23 cellular contexts compared by ENCODE assay signal in the genomic region with DNA sequence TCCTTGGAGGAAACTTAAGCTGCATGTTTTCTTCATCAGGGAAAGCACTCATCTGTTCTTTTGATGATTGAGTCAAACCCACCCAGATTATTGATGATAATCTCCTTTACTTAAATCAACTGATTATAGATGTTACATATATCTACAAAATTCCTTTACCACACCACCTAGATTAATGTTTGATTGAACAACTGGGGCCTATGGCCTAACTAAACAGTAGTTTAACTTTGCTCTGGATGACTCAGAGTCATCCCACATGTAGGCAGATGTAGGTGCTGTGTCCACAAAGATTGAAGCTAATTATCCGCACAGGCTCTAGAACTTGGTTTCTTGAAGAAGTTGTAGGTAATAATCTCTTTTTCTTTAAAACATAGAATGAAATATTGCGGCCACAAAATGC. TPM values are rescaled to one million over a fixed set of nuclear protein-coding genes. Genes with fewer than 3 reads are reported as not detected.
DNase-seq lines count a peak whose midpoint lies in the region; ATAC-seq, FAIRE-seq and TF ChIP-seq lines count a peak whose summit lies in the region.
"Had no signal": no experiment of that assay in that cellular context is flagged by ENCODE, and none has a peak within 500 bp of the region (broad histone marks: within the 10 kb centered on the region; RNA-seq: fewer than 3 reads in every experiment).

No MANE protein-coding gene starts in this region.

- H3K27me3 ChIP-seq in IMR-90 (ENCODE audit: control insufficient read depth, insufficient read depth, low read length) (no peaks in the 10 kb centered on the region), HepG2 (ENCODE audit: control insufficient read depth in 1 of 2, insufficient read depth in 2 of 2, low read length in 2 of 2) (no peaks in the 10 kb centered on the region)

- no peak overlapping the region for H2BK20ac ChIP-seq in IMR-90 (ENCODE audit: low read depth, low read length)

- H2BK120ac ChIP-seq in IMR-90 (ENCODE audit: low read depth, low read length): no peak overlapping the region

- no peaks in the 10 kb centered on the region for H3K9me3 Mint-ChIP-seq in activated CD4-positive, alpha-beta T cell treated with anti-CD3 and anti-CD28 coated beads, Interleukin-2, amount 10 ng/mL, durations not matched to agents 7 days and 5 days

- no peak overlapping the region for H3K56ac ChIP-seq in IMR-90 (ENCODE audit: extremely low read depth, insufficient read depth, low read length)

- in situ Hi-C loops in IMR-90 (cut with MboI; ENCODE audit: low sequenced_read_pairs): no loop called here
- in situ Hi-C loops in HepG2 (cut with HindIII; ENCODE audit: extremely low pct_ligation_motif_present, low pct_unique_long_range_greater_than_20kb): no loop called here

- no peak overlapping the region for H2AK9ac ChIP-seq in IMR-90 (replicated peaks; ENCODE audit: low read depth, low read length, poor library complexity)

- CTCF ChIA-PET in A549 (lab: Yijun Ruan, JAX): interaction anchor here (1.0 kb wide), 1 partner anchor 12 kb away, joined by 4 read pairs; no protein-coding TSS in a partner anchor
- CTCF ChIA-PET in IMR-90 (lab: Yijun Ruan, JAX): no interaction called here
- CTCF ChIA-PET in HepG2 (lab: Yijun Ruan, JAX; ENCODE audit: low intra/inter-chr PET ratio, low total read pairs): no interaction called here
- CTCF ChIA-PET in activated CD4-positive, alpha-beta T cell treated with anti-CD3 and anti-CD28 coated beads, Interleukin-2, amount 10 ng/mL, durations not matched to agents 7 days and 5 days (lab: Charles Lee): no interaction called here

- no peak for TF ChIP-seq RAD21 in A549 (conservative IDR thresholded peaks at IDR 0.05 in 1 of 2, IDR thresholded peaks at IDR 0.05 in 1 of 2)
- TF ChIP-seq RAD21 in IMR-90 (IDR thresholded peaks at IDR 0.05; ENCODE audit: low read length): no peak
- TF ChIP-seq RAD21 in HepG2 (CRISPR knock-in tag; IDR thresholded peaks at IDR 0.05): no peak

- BruUV-seq in IMR-90 (replicated peaks; lab: Mats Ljungman, UMichigan) (no TSS peak), HepG2 (replicated peaks; lab: Mats Ljungman, UMichigan) (no TSS peak)

- no peaks in the 10 kb centered on the region for H3K36me3 Mint-ChIP-seq in activated CD4-positive, alpha-beta T cell treated with anti-CD3 and anti-CD28 coated beads, Interleukin-2, amount 10 ng/mL, durations not matched to agents 7 days and 5 days (ENCODE audit: low read depth)

- H3K4ac ChIP-seq in IMR-90 (ENCODE audit: low read depth, low read length): no peak overlapping the region

- intact Hi-C loops in IMR-90 (cut with micrococcal nuclease) (no loop called here), HepG2 (cut with micrococcal nuclease; ENCODE audit: unreplicated experiment) (no loop called here), cardiac septum (cut with DNase I) (no loop called here)

- H3K4me1 ChIP-seq in A549: peaks cover 15% of the 10 kb centered on the region
- no peaks in the 10 kb centered on the region for H3K4me1 ChIP-seq in IMR-90 (ENCODE audit: control insufficient read depth, insufficient read depth, low read length)
- H3K4me1 ChIP-seq in HepG2 (ENCODE audit: insufficient read depth, low read length): peaks cover 21% of the 10 kb centered on the region

- no peak overlapping the region for H2BK5ac ChIP-seq in IMR-90 (ENCODE audit: low read depth, low read length, poor library complexity, severe bottlenecking)

- FAIRE-seq in A549 (lab: Jason Lieb, UNC): no peak
- FAIRE-seq in HepG2 (lab: Jason Lieb, UNC): no peak
- FAIRE-seq: A204.1, GM18507, TTC549 had no signal

- no peak overlapping the region for H3K4me3 Mint-ChIP-seq in activated CD4-positive, alpha-beta T cell treated with anti-CD3 and anti-CD28 coated beads, Interleukin-2, amount 10 ng/mL, durations not matched to agents 7 days and 5 days

- no peak overlapping the region for H4K5ac ChIP-seq in IMR-90 (ENCODE audit: low read depth, low read length)

- H3K9ac ChIP-seq in IMR-90 (ENCODE audit: low read depth, low read length) (no peak overlapping the region), HepG2 (ENCODE audit: insufficient read depth, low read depth, low read length) (no peak overlapping the region)
- H3K9ac ChIP-seq: parathyroid adenoma had no signal

- H3K27me3 Mint-ChIP-seq in activated CD4-positive, alpha-beta T cell treated with anti-CD3 and anti-CD28 coated beads, Interleukin-2, amount 10 ng/mL, durations not matched to agents 7 days and 5 days: no peaks in the 10 kb centered on the region

- no peak overlapping the region for H2AFZ ChIP-seq in IMR-90 (replicated peaks; ENCODE audit: low read length, poor library complexity)
- no peak overlapping the region for H2AFZ ChIP-seq in HepG2 (ENCODE audit: low read length)
- H2AFZ ChIP-seq: parathyroid adenoma had no signal

- no peak overlapping the region for H4K8ac ChIP-seq in IMR-90 (ENCODE audit: low read depth in 2 of 2, low read length in 2 of 2)

- no peak overlapping the region for H2BK15ac ChIP-seq in IMR-90 (ENCODE audit: low read depth, low read length)

- no peak overlapping the region for H3K23ac ChIP-seq in IMR-90 (ENCODE audit: low read depth, low read length)

- TF ChIP-seq POLR2A in A549 (IDR thresholded peaks at IDR 0.05; ENCODE audit: low read length) (no peak), IMR-90 (IDR thresholded peaks at IDR 0.05; ENCODE audit: low read depth, low read length) (no peak), HepG2 (IDR thresholded peaks at IDR 0.05; ENCODE audit: insufficient read depth in 1 of 2, low read depth in 2 of 2, low read length in 2 of 2) (no peak)

- H3K27ac ChIP-seq in A549: peak overlapping the region in 1 of 2 experiments; percentile 59; a peak in 2 of 6 replicates
- no peak overlapping the region for H3K27ac ChIP-seq in IMR-90 (ENCODE audit: insufficient read depth, low read length)
- H3K27ac ChIP-seq in HepG2 (ENCODE audit: extremely low read length, insufficient read depth, low read length): no peak overlapping the region
- H3K27ac ChIP-seq: parathyroid adenoma had no signal

- no peaks in the 10 kb centered on the region for H3K79me2 ChIP-seq in HepG2 (ENCODE audit: insufficient read depth, low read length)

- peak overlapping the region; percentile 39 for H3K4me2 ChIP-seq in A549
- no peak overlapping the region for H3K4me2 ChIP-seq in IMR-90 (ENCODE audit: low read depth, low read length)
- no peak overlapping the region for H3K4me2 ChIP-seq in HepG2 (ENCODE audit: low read depth, low read length)

- 33% methylated on average over 2 of the region's 2 CpGs for WGBS in A549 (ENCODE audit: missing lambda C conversion rate)
- WGBS in IMR-90 (ENCODE audit: extremely low coverage in 2 of 2, insufficient read length in 1 of 2), 2 experiments: no CpG with 5 or more reads among the region's 2 CpGs
- WGBS in HepG2 (ENCODE audit: low lambda C conversion rate): 4% methylated on average over 2 of the region's 2 CpGs

- DNase-seq in A549 (ENCODE audit: low read depth in 1 of 2, low spot score in 1 of 2) (peak in 1 of 2 experiments; percentile 4), IMR-90 (peak; percentile 24), choroid plexus epithelial cell (ENCODE audit: low read depth) (peak; percentile 53), HepG2 (ENCODE audit: low spot score) (peak; percentile 31), cardiac septum (ENCODE audit: low spot score) (no peak)
- DNase-seq in activated CD4-positive, alpha-beta T cell treated with anti-CD3 and anti-CD28 coated beads for 4 hours: no peak
- DNase-seq in activated CD4-positive, alpha-beta T cell treated with anti-CD3 and anti-CD28 coated beads, Interleukin-2, amount 10 ng/mL, durations not matched to agents 7 days and 5 days: no peak
- no peak for DNase-seq in activated CD8-positive, alpha-beta memory T cell treated with anti-CD3 and anti-CD28 coated beads, Interleukin-2, amount 50 U/mL, for 48 hours
- DNase-seq: activated naive CD4-positive, alpha-beta T cell; activated T-cell treated with anti-CD3 and anti-CD28 coated beads for 4 hours; anterior cingulate cortex; C1 segment of cervical spinal cord; cortex of kidney; DMS79 treated with DMSO at 0.1 percent for 48 hours; MM.1S; NCI-H2227 treated with DMSO at 0.1 percent for 48 hours; RPMI8226; stimulated activated CD8-positive, alpha-beta memory T cell treated with anti-CD3 and anti-CD28 coated beads, Interleukin-4, amount 100 ng/mL, for 48 hours; SW 1271 had no signal

- ATAC-seq in A549: peak in 1 of 2 experiments; percentile 42; a peak in 1 of 6 replicates
- no peak for ATAC-seq in IMR-90 (ENCODE audit: low read depth)
- peak; percentile 89 for ATAC-seq in HepG2

- dilution Hi-C loops in IMR-90 (cut with HindIII; ENCODE audit: low sequenced_read_pairs, unreplicated experiment): no loop called here

- no peak overlapping the region for H3K14ac ChIP-seq in IMR-90 (replicated peaks; ENCODE audit: low read depth, low read length)

- no peak overlapping the region for H3K18ac ChIP-seq in IMR-90 (ENCODE audit: low read depth, low read length)

- H3K36me3 ChIP-seq in IMR-90 (ENCODE audit: control insufficient read depth, insufficient read depth, low read length) (no peaks in the 10 kb centered on the region), HepG2 (replicated peaks in 1 of 2; ENCODE audit: control insufficient read depth in 1 of 2, insufficient read depth in 2 of 2, low read length in 2 of 2) (no peaks in the 10 kb centered on the region)

- TF ChIP-seq CTCF in A549 (IDR thresholded peaks at IDR 0.05) (no peak), IMR-90 (conservative IDR thresholded peaks at IDR 0.05; ENCODE audit: low read depth, low read length) (no peak), choroid plexus epithelial cell (conservative IDR thresholded peaks at IDR 0.05; ENCODE audit: low read depth, low read length) (no peak), HepG2 (CRISPR knock-in tag; IDR thresholded peaks at IDR 0.05) (no peak)

- H3K9me3 ChIP-seq in A549 (no peaks in the 10 kb centered on the region), IMR-90 (ENCODE audit: control insufficient read depth, insufficient read depth, low read length) (no peaks in the 10 kb centered on the region), HepG2 (ENCODE audit: low read length) (no peaks in the 10 kb centered on the region)

- H4K20me1 ChIP-seq in IMR-90 (ENCODE audit: insufficient read depth, low read length) (no peaks in the 10 kb centered on the region), HepG2 (ENCODE audit: insufficient read depth, low read length) (no peaks in the 10 kb centered on the region)

- H3K27ac Mint-ChIP-seq in activated CD4-positive, alpha-beta T cell treated with anti-CD3 and anti-CD28 coated beads, Interleukin-2, amount 10 ng/mL, durations not matched to agents 7 days and 5 days: no peak overlapping the region

- no peaks in the 10 kb centered on the region for H3K79me1 ChIP-seq in IMR-90 (ENCODE audit: low read depth in 1 of 2, low read length in 2 of 2)

- H2AK5ac ChIP-seq in IMR-90 (ENCODE audit: low read depth, low read length): no peak overlapping the region

- no peak for TF ChIP-seq EP300 in A549 (IDR thresholded peaks at IDR 0.05)
- TF ChIP-seq EP300 in HepG2 (IDR thresholded peaks at IDR 0.05; ENCODE audit: low read depth in 2 of 2, low read length in 2 of 2): peak in 1 of 2 experiments; percentile 45; a peak in 2 of 4 replicates
- TF ChIP-seq EP300 in HepG2 (CRISPR knock-in tag; IDR thresholded peaks at IDR 0.05; ENCODE audit: borderline replicate concordance): no peak

- H3K9me1 ChIP-seq in IMR-90 (ENCODE audit: insufficient read depth, low read length): no peaks in the 10 kb centered on the region

- no peak overlapping the region for H3K4me3 ChIP-seq in A549
- no peak overlapping the region for H3K4me3 ChIP-seq in IMR-90 (ENCODE audit: insufficient read depth, low read depth, low read length)
- H3K4me3 ChIP-seq in choroid plexus epithelial cell (ENCODE audit: low read depth, low read length): no peak overlapping the region
- H3K4me3 ChIP-seq in HepG2 (replicated peaks in 1 of 3; ENCODE audit: insufficient read depth in 1 of 3, low read depth in 2 of 3, low read length in 3 of 3): no peak overlapping the region

- H3K4me1 Mint-ChIP-seq in activated CD4-positive, alpha-beta T cell treated with anti-CD3 and anti-CD28 coated beads, Interleukin-2, amount 10 ng/mL, durations not matched to agents 7 days and 5 days: no peaks in the 10 kb centered on the region

- no peak overlapping the region for H4K91ac ChIP-seq in IMR-90 (ENCODE audit: insufficient read depth, low read depth, low read length)

- POLR2A ChIA-PET in A549 (lab: Yijun Ruan, JAX): no interaction called here
- POLR2A ChIA-PET in IMR-90 (lab: Charles Lee; ENCODE audit: unreplicated experiment): no interaction called here
- POLR2A ChIA-PET in HepG2 (lab: Yijun Ruan, JAX): no interaction called here
- POLR2A ChIA-PET in activated CD4-positive, alpha-beta T cell treated with anti-CD3 and anti-CD28 coated beads, Interleukin-2, amount 10 ng/mL, durations not matched to agents 7 days and 5 days (lab: Charles Lee): no interaction called here

RNA-seq across cellular contexts. Expression of a gene that starts 42.2 kb away (rescaled TPM):
- polyA plus RNA-seq in A549 (2011; rRNA removed): 1.3 and 1.5 TPM in 2 replicates
- 0.14 and 0.17 TPM in 2 replicates for polyA plus RNA-seq in A549 (2012; cell fraction: cytosol; rRNA removed)
- 0.15 and 0.16 TPM in 2 replicates for polyA plus RNA-seq in A549 (2012; cell fraction: nucleus; rRNA removed)
- polyA plus RNA-seq in A549 (2017; fragmentation: RNase III; extraction: RNeasy Plus Mini Kit Qiagen cat#74134 plus additional on column Dnase treatment): 0.37 to 0.67 TPM (median 0.58 TPM) in 3 replicates
- 0.29 and 0.99 TPM in 2 replicates for polyA minus RNA-seq in A549 (2011; rRNA and poly(A)+ RNA removed)
- 12.2 and 13.1 TPM in 2 replicates for total RNA-seq in IMR-90 (2012; rRNA removed)
- 5.6 and 6.3 TPM in 2 replicates for polyA plus RNA-seq in IMR-90 (2012; rRNA removed)
- polyA plus RNA-seq in IMR-90 (2012; cell fraction: cytosol; rRNA removed): 3.0 and 5.5 TPM in 2 replicates
- polyA plus RNA-seq in IMR-90 (2012; cell fraction: nucleus; rRNA removed; ENCODE audit: low replicate concordance): 1.1 and 3.8 TPM in 2 replicates
- 1.5 and 2.2 TPM in 2 replicates for total RNA-seq in HepG2 (2016; rRNA removed; fragmentation: Illumina TruSeq; extraction: Trizol)
- 0.71 and 1.9 TPM in 2 replicates for total RNA-seq in HepG2 (2016; cell fraction: cytosol; rRNA removed; fragmentation: Illumina TruSeq; extraction: Trizol; ENCODE audit: low read depth)
- total RNA-seq in HepG2 (2016; cell fraction: insoluble cytoplasmic fraction; rRNA removed; fragmentation: Illumina TruSeq; extraction: Trizol): 1.2 and 1.3 TPM in 2 replicates
- total RNA-seq in HepG2 (2016; cell fraction: membrane; rRNA removed; fragmentation: Illumina TruSeq; extraction: Trizol): 1.8 and 2.9 TPM in 2 replicates
- total RNA-seq in HepG2 (2016; cell fraction: nucleus; rRNA removed; fragmentation: Illumina TruSeq; extraction: Trizol): 0.90 and 1.4 TPM in 2 replicates
- polyA plus RNA-seq in HepG2 (2011; rRNA removed): 0.97 and 1.4 TPM in 2 replicates
- 0.58 and 1.0 TPM in 2 replicates for polyA plus RNA-seq in HepG2 (2011; cell fraction: cytosol; rRNA removed)
- 0.69 and 1.1 TPM in 2 replicates for polyA plus RNA-seq in HepG2 (2011; cell fraction: nucleus; rRNA removed)
- 1.3 and 1.4 TPM in 2 replicates for polyA plus RNA-seq in HepG2 (2012)
- polyA plus RNA-seq in HepG2 (2016; cell fraction: cytosol; fragmentation: Illumina TruSeq; extraction: Trizol; ENCODE audit: low read depth): 1.8 and 2.2 TPM in 2 replicates
- polyA plus RNA-seq in HepG2 (2016; cell fraction: insoluble cytoplasmic fraction; fragmentation: Illumina TruSeq; extraction: Trizol; ENCODE audit: low read depth): 2.6 TPM in 2 replicates
- polyA plus RNA-seq in HepG2 (2016; cell fraction: membrane; fragmentation: Illumina TruSeq; extraction: Trizol; ENCODE audit: low read depth): 2.4 and 3.0 TPM in 2 replicates
- 1.9 and 2.3 TPM in 2 replicates for polyA plus RNA-seq in HepG2 (2016; cell fraction: nucleus; fragmentation: Illumina TruSeq; extraction: Trizol; ENCODE audit: insufficient read depth, low read depth)
- 0.20 TPM in 1 of 2 replicates, not detected in the other for polyA minus RNA-seq in HepG2 (2011; rRNA and poly(A)+ RNA removed; ENCODE audit: low replicate concordance)
- polyA minus RNA-seq in HepG2 (2011; cell fraction: cytosol; rRNA and poly(A)+ RNA removed): not detected in 2 replicates
- 2.5 and 2.8 TPM in 2 replicates for polyA minus RNA-seq in HepG2 (2011; cell fraction: nucleus; rRNA and poly(A)+ RNA removed)
- 0.38 TPM for total RNA-seq in cardiac septum
- 1 to 10 TPM; 1.2 to 1.3 TPM for total RNA-seq in activated CD4-positive, alpha-beta T cell treated with anti-CD3 and anti-CD28 coated beads, Interleukin-2, amount 10 ng/mL, durations not matched to agents 7 days and 5 days

Comparison
In these comparisons a context has a peak if more than half of its experiments do, and no peak if none do; other contexts are left out.
1. DNase-seq: peak in IMR-90 (single experiment), choroid plexus epithelial cell (single experiment) and HepG2 (single experiment); none in activated CD4-positive, alpha-beta T cell treated with anti-CD3 and anti-CD28 coated beads for 4 hours (0 of 2), cardiac septum (single experiment), activated CD4-positive, alpha-beta T cell treated with anti-CD3 and anti-CD28 coated beads, Interleukin-2, amount 10 ng/mL, durations not matched to agents 7 days and 5 days (single experiment) and activated CD8-positive, alpha-beta memory T cell treated with anti-CD3 and anti-CD28 coated beads, Interleukin-2, amount 50 U/mL, for 48 hours (single experiment).